28 cellular contexts compared by ENCODE assay signal in the genomic region with DNA sequence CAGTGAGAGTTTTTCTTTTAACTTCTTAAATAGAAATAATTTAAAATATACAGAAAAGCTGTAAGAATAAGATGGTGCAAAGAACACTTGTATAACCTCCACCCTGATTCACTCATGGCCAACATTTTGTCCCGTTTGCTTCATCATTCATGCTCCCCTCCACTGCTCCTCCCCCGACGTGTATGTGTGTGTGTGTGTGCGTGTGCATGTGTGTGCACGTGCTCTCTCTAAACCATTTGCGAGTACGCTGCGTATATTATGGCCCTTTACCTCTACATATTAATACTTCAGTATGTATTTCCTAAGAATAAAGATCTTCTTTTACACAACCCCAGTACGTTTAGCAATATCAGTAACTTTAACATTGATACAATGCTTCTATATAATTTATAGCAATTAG.
"Had no signal": no experiment of that assay in that cellular context is flagged by ENCODE, and none has a peak within 500 bp of the region (broad histone marks: within the 10 kb centered on the region; RNA-seq: fewer than 3 reads in every experiment).

No MANE protein-coding gene starts in this region.

- H3K4me3 Mint-ChIP-seq: mesothelial cell of epicardium; naive B cell; nephron; stimulated activated effector memory CD8-positive, alpha-beta T cell treated with anti-CD3 and anti-CD28 coated beads, Interleukin-12 subunit alpha, Interleukin-12 subunit beta, amount 100 ng/mL, for 72 hours; type B pancreatic cell had no signal

- ATAC-seq: foreskin keratinocyte; gastroesophageal sphincter; heart right ventricle; left cardiac atrium; left lung; mucosa of descending colon; psoas muscle; right cardiac atrium; stimulated activated effector memory CD8-positive, alpha-beta T cell treated with anti-CD3 and anti-CD28 coated beads, Interleukin-12 subunit alpha, Interleukin-12 subunit beta, amount 100 ng/mL, for 72 hours had no signal

- H3K27me3 ChIP-seq: esophagus muscularis mucosa, foreskin keratinocyte, gastroesophageal sphincter, heart right ventricle, left lung, ovary, sigmoid colon, stomach, tibial artery had no signal

- H3K4me1 ChIP-seq: gastroesophageal sphincter, heart right ventricle, psoas muscle, sigmoid colon, tibial artery had no signal

- H3K4me3 ChIP-seq: coronary artery, esophagus muscularis mucosa, gastroesophageal sphincter, heart right ventricle, left lung, mucosa of descending colon, ovary, psoas muscle, sigmoid colon, stomach, tibial artery had no signal

- H3K27ac ChIP-seq: coronary artery, esophagus muscularis mucosa, foreskin keratinocyte, gastroesophageal sphincter, heart right ventricle, left lung, ovary, psoas muscle, sigmoid colon, stomach, tibial artery had no signal

- H3K27me3 Mint-ChIP-seq: naive B cell, type B pancreatic cell had no signal

- DNase-seq: dermis blood vessel endothelial cell; effector memory CD4-positive, alpha-beta T cell; foreskin keratinocyte; heart right ventricle; hippocampal formation; left cardiac atrium; left lung; mesenchymal stem cell; mucosa of descending colon; naive B cell; occipital lobe; ovary; posterior cingulate gyrus; psoas muscle; right cardiac atrium; sigmoid colon; stimulated activated CD4-positive, alpha-beta T cell treated with anti-CD3 and anti-CD28 coated beads, Interleukin-2, amount 100 ng/mL, for 24 hours; stimulated activated CD4-positive, alpha-beta T cell treated with anti-CD3 and anti-CD28 coated beads, Interleukin-4, amount 100 ng/mL, for 24 hours; stimulated activated naive CD4-positive, alpha-beta T cell treated with Interleukin-2 at 50 U/mL for 16 hours; stomach; tibial artery had no signal

- H3K36me3 ChIP-seq: ovary had no signal

- H3K27ac Mint-ChIP-seq: mesothelial cell of epicardium, nephron, type B pancreatic cell had no signal

- H3K9me3 Mint-ChIP-seq: mesothelial cell of epicardium; naive B cell; nephron; stimulated activated effector memory CD8-positive, alpha-beta T cell treated with anti-CD3 and anti-CD28 coated beads, Interleukin-12 subunit alpha, Interleukin-12 subunit beta, amount 100 ng/mL, for 72 hours; type B pancreatic cell had no signal

- H3K9me3 ChIP-seq: esophagus muscularis mucosa, gastroesophageal sphincter, heart right ventricle, left lung, mucosa of descending colon, ovary, psoas muscle, sigmoid colon, stomach, tibial artery had no signal
